12 cellular contexts compared by ENCODE assay signal in genomic region chrX:107935664-107936433, GRCh38. TPM values are rescaled to one million over a fixed set of nuclear protein-coding genes. Genes with fewer than 3 reads are reported as not detected.
A peak's percentile ranks its signal among the peaks of the same experiment; 100 is the strongest.
DNase-seq lines count a peak whose midpoint lies in the region; TF ChIP-seq lines count a peak whose summit lies in the region.
"Had no signal": no experiment of that assay in that cellular context is flagged by ENCODE, and none has a peak within 500 bp of the region (broad histone marks: within the 10 kb centered on the region; RNA-seq: fewer than 3 reads in every experiment).

No MANE protein-coding gene starts in this region.

- 29 to 33% methylated on average over 48 of the region's 48 CpGs for WGBS in ectodermal cell, 2 experiments
- 16 to 56% (median 28%) methylated on average over 31 to 48 of the region's 48 CpGs for WGBS in spleen, 5 donors

- H3K27me3 ChIP-seq in HUES6 (ENCODE audit: control insufficient read depth, insufficient read depth, low read length) (peaks cover 2% of the 10 kb centered on the region; the same call in 1 of the 2 replicates), ectodermal cell (ENCODE audit: control insufficient read depth, insufficient read depth, low read length, poor library complexity, severe bottlenecking) (peaks cover 11% of the 10 kb centered on the region), spleen (replicated peaks in 1 of 7) (peaks cover 0 to 14% (median 3%) of the 10 kb centered on the region in 7 donors)

- peaks cover 25% of the 10 kb centered on the region for H3K9me3 Mint-ChIP-seq in mesothelial cell of epicardium
- H3K9me3 Mint-ChIP-seq: natural killer cell treated with Interleukin-12 subunit alpha and Interleukin-12 subunit beta and Interleukin-15 and Interleukin-18, amount 100 ng/mL, for 72 hours had no signal

- H3K4me1 ChIP-seq in HUES6 (ENCODE audit: control insufficient read depth, insufficient read depth, low read length) (peaks cover 9% of the 10 kb centered on the region), ectodermal cell (ENCODE audit: control insufficient read depth, insufficient read depth, low read length) (no peaks in the 10 kb centered on the region), spleen (no peaks in the 10 kb centered on the region)

- H3K27me3 Mint-ChIP-seq in mesothelial cell of epicardium (ENCODE audit: low read depth) = peaks cover 25% of the 10 kb centered on the region

- H3K4me3 ChIP-seq in HUES6 (ENCODE audit: low read depth, low read length) (peak overlapping the region; percentile 63), ectodermal cell (ENCODE audit: insufficient read depth, low read depth, low read length) (peak overlapping the region; percentile 20), spleen (peak overlapping the region in 1 of 8 donors; percentile 8)

- no peak for TF ChIP-seq POLR2A in spleen (IDR thresholded peaks at IDR 0.05)

- peak overlapping the region; percentile 20 for H3K9ac ChIP-seq in HUES6 (ENCODE audit: low read length)

- H3K4me3 Mint-ChIP-seq in mesothelial cell of epicardium = peak overlapping the region; percentile 65
- H3K4me3 Mint-ChIP-seq: natural killer cell treated with Interleukin-12 subunit alpha and Interleukin-12 subunit beta and Interleukin-15 and Interleukin-18, amount 100 ng/mL, for 72 hours had no signal

- H3K9me3 ChIP-seq in HUES6 (ENCODE audit: control insufficient read depth, insufficient read depth, low read depth, low read length) (no peaks in the 10 kb centered on the region), ectodermal cell (ENCODE audit: control insufficient read depth, low read length) (no peaks in the 10 kb centered on the region), spleen (no peaks in the 10 kb centered on the region)

- H3K27ac Mint-ChIP-seq in mesothelial cell of epicardium = no peak overlapping the region
- H3K27ac Mint-ChIP-seq: natural killer cell treated with Interleukin-12 subunit alpha and Interleukin-12 subunit beta and Interleukin-15 and Interleukin-18, amount 100 ng/mL, for 72 hours had no signal

- peaks cover 4% of the 10 kb centered on the region for H3K4me1 Mint-ChIP-seq in mesothelial cell of epicardium

- TF ChIP-seq CTCF in mesothelial cell of epicardium (IDR thresholded peaks at IDR 0.05; ENCODE audit: unreplicated experiment) (no peak), spleen (IDR thresholded peaks at IDR 0.05 in 8 of 11, conservative IDR thresholded peaks at IDR 0.05 in 3 of 11) (no peak)

- H3K27ac ChIP-seq in HUES6 (ENCODE audit: low read depth, low read length) = no peak overlapping the region
- no peak overlapping the region for H3K27ac ChIP-seq in ectodermal cell (ENCODE audit: insufficient read depth, low read depth, low read length, poor library complexity, severe bottlenecking)
- H3K27ac ChIP-seq in spleen = no peak overlapping the region

- peaks cover 17% of the 10 kb centered on the region; the same call in 1 of the 2 replicates for H3K36me3 ChIP-seq in HUES6 (ENCODE audit: control insufficient read depth, insufficient read depth, low read length)
- H3K36me3 ChIP-seq in ectodermal cell (ENCODE audit: control insufficient read depth, insufficient read depth, low read length) = no peaks in the 10 kb centered on the region
- H3K36me3 ChIP-seq in spleen = no peaks in the 10 kb centered on the region

- intact Hi-C loops in spleen (cut with DNase I; ENCODE audit: low total_unique reads) = no loop called here

- DNase-seq in AG08395 (ENCODE audit: low spot score) (peak; percentile 5), mesothelial cell of epicardium (ENCODE audit: low spot score in 2 of 2, unreplicated experiment in 2 of 2) (no peak), OCI-M2 (lab: John Stamatoyannopoulos, UW; ENCODE audit: unreplicated experiment) (no peak), T1000 (lab: John Stamatoyannopoulos, UW) (no peak), spleen (no peak)
- no peak for DNase-seq in stimulated activated CD4-positive, alpha-beta T cell treated with anti-CD3 and anti-CD28 coated beads, Interleukin-2, amount 100 ng/mL, for 48 hours
- DNase-seq: DMS79; NCI-H1048; stimulated activated naive CD4-positive, alpha-beta T cell had no signal

- no peaks in the 10 kb centered on the region for H3K36me3 Mint-ChIP-seq in mesothelial cell of epicardium
- H3K36me3 Mint-ChIP-seq: natural killer cell treated with Interleukin-12 subunit alpha and Interleukin-12 subunit beta and Interleukin-15 and Interleukin-18, amount 100 ng/mL, for 72 hours had no signal

RNA-seq across cellular contexts. Expression of gene TEX13B, which starts 46.3 kb away (rescaled TPM):
- not detected for polyA plus RNA-seq in ectodermal cell (2013, experiment 1 of 4)
- polyA plus RNA-seq in ectodermal cell (2013, experiment 2 of 4) = 0.21 TPM
- polyA plus RNA-seq in ectodermal cell (2013, experiment 3 of 4) = not detected
- not detected for polyA plus RNA-seq in ectodermal cell (2013, experiment 4 of 4)
- total RNA-seq in mesothelial cell of epicardium (not detected in 3 replicates), spleen (not detected)
- not detected for polyA plus RNA-seq in spleen
- total RNA-seq: natural killer cell treated with Interleukin-12 subunit alpha and Interleukin-12 subunit beta and Interleukin-15 and Interleukin-18, amount 100 ng/mL, for 72 hours had no signal
